10 cellular contexts compared by ENCODE assay signal in the genomic region with DNA sequence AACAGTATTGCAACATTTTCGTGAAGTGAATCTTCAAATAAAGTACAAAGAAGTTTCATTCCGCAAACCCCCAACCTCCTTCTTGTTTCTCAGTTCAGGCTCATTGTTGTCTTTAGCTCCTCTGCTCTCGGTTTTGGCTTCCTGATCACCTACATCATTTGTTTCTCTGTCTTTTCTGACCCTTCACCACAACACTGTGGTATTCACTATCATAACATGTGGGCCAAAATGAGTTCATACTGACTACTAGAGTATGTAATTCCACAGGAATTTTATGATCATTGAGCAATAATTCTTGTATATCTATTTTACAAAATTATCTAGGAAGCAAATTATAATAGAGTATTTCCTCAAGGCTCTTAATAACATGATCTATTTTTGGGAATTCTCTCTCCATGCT.
DNase-seq lines count a peak whose midpoint lies in the region; ATAC-seq and TF ChIP-seq lines count a peak whose summit lies in the region.
"Had no signal": no experiment of that assay in that cellular context is flagged by ENCODE, and none has a peak within 500 bp of the region (broad histone marks: within the 10 kb centered on the region; RNA-seq: fewer than 3 reads in every experiment).

No MANE protein-coding gene starts in this region.

- peak; percentile 80 for ATAC-seq in HG03565 (IDR thresholded peaks at IDR 0.05; ENCODE audit: unreplicated experiment)
- peak; percentile 85 for ATAC-seq in omental fat pad (ENCODE audit: low FRiP score)
- ATAC-seq in GM19328 (IDR thresholded peaks at IDR 0.05; ENCODE audit: unreplicated experiment) = no peak

- H3K4me3 ChIP-seq in coronary artery = no peak overlapping the region

- H3K36me3 Mint-ChIP-seq in chondrocyte (ENCODE audit: low read depth) = no peaks in the 10 kb centered on the region

- DNase-seq in GM13977 (ENCODE audit: low spot score) (peak; percentile 6), chondrocyte (ENCODE audit: low spot score) (no peak), omental fat pad (ENCODE audit: low spot score) (no peak), DMS 273 (lab: John Stamatoyannopoulos, UW; ENCODE audit: unreplicated experiment) (no peak), coronary artery (ENCODE audit: low spot score) (no peak), superior temporal gyrus (ENCODE audit: extremely low spot score) (no peak)
- DNase-seq: DMS79 treated with DMSO at 0.1 percent for 48 hours had no signal

- no peaks in the 10 kb centered on the region for H3K27me3 Mint-ChIP-seq in chondrocyte (ENCODE audit: low read depth)
- H3K27me3 Mint-ChIP-seq: central memory CD8-positive, alpha-beta T cell had no signal

- peaks cover 59% of the 10 kb centered on the region for H3K4me1 Mint-ChIP-seq in chondrocyte (ENCODE audit: low read depth)
- H3K4me1 Mint-ChIP-seq: central memory CD8-positive, alpha-beta T cell had no signal

- H3K27ac ChIP-seq in coronary artery = no peak overlapping the region

- no peaks in the 10 kb centered on the region for H3K9me3 Mint-ChIP-seq in chondrocyte (ENCODE audit: low read depth)
- H3K9me3 Mint-ChIP-seq: central memory CD8-positive, alpha-beta T cell had no signal

- no peak overlapping the region for H3K4me3 Mint-ChIP-seq in chondrocyte (ENCODE audit: unreplicated experiment)
- H3K4me3 Mint-ChIP-seq: central memory CD8-positive, alpha-beta T cell had no signal

- TF ChIP-seq CTCF in GM13977 (IDR thresholded peaks at IDR 0.05; ENCODE audit: extremely low read depth, insufficient read depth, missing control alignments) = no peak
- TF ChIP-seq CTCF in chondrocyte (IDR thresholded peaks at IDR 0.05) = no peak
- no peak for TF ChIP-seq CTCF in omental fat pad (IDR thresholded peaks at IDR 0.05)
- TF ChIP-seq CTCF in coronary artery (IDR thresholded peaks at IDR 0.05) = no peak

- peak overlapping the region; percentile 58 for H3K27ac Mint-ChIP-seq in chondrocyte (ENCODE audit: unreplicated experiment)

- in situ Hi-C loops in GM13977 (cut with MboI; ENCODE audit: low pct_unique_long_range_greater_than_20kb, low sequenced_read_pairs, unreplicated experiment) = loop anchor here (25.0 kb wide), 2 partner anchors 698 to 798 kb away; a partner anchor contains a TSS
